8 cellular contexts compared by ENCODE assay signal in the genomic region with DNA sequence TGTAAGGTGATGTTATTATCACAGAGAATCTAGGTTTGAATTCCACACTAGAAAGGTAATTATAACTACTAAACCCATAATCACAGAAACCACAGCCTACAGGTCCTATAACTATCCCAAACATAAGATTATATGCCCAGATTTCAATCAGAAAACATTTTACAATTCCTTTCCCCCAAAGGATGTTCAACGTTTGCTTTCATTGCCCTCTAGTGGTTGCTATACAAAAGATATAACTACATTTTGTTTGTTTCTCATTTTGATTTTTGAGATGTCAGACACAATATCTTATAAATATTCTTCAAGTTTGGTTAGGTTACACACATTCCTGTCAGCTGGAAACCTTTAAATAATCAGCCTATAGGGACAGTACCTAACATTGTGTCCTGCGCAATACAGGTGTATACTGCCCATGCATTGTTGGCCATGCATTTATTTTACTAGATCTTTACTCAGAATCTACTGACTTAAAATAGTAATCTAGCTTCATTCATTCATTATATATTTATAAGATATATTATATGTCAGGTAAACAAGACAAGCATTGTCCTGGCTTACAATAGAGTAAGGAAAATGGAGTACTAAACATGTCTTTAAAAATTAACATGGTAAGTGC.
DNase-seq lines count a peak whose midpoint lies in the region; ATAC-seq and TF ChIP-seq lines count a peak whose summit lies in the region.

No MANE protein-coding gene starts in this region.

- no TSS peak for BruUV-seq in PC-3 (replicated peaks; lab: Mats Ljungman, UMichigan)

- H3K27me3 ChIP-seq in PC-3 (ENCODE audit: low read length) (peaks cover 25% of the 10 kb centered on the region), esophagus squamous epithelium (no peaks in the 10 kb centered on the region), tibial artery (no peaks in the 10 kb centered on the region)

- H3K4me2 ChIP-seq in PC-3 (ENCODE audit: low read length) = no peak overlapping the region

- POLR2A ChIA-PET in PC-3 (lab: Charles Lee; ENCODE audit: unreplicated experiment) = no interaction called here

- ATAC-seq in PC-3 (no peak), GM21390 (IDR thresholded peaks at IDR 0.05; ENCODE audit: unreplicated experiment) (no peak), HG02678 (IDR thresholded peaks at IDR 0.05; ENCODE audit: unreplicated experiment) (no peak)
- no peak for ATAC-seq in activated CD4-positive, CD25-positive, alpha-beta regulatory T cell treated with anti-CD3 and anti-CD28 coated beads, Interleukin-2, amount 50 U/mL, for 24 hours

- intact Hi-C loops in PC-3 (cut with micrococcal nuclease) (loop anchor here (2.0 to 10.0 kb wide), 3 partner anchors 568 to 1102 kb away; no protein-coding TSS in a partner anchor), esophagus squamous epithelium (cut with DNase I) (loop anchor here (10.0 kb wide), 1 partner anchor 522 kb away; no protein-coding TSS in a partner anchor), tibial artery (cut with DNase I; ENCODE audit: low total_unique reads) (loop anchor here (10.0 kb wide), 1 partner anchor 522 kb away; no protein-coding TSS in a partner anchor)

- H4K20me1 ChIP-seq in PC-3 (ENCODE audit: low read length) = no peaks in the 10 kb centered on the region

- no peak overlapping the region for H2AFZ ChIP-seq in PC-3 (ENCODE audit: low read length)

- peaks cover 5% of the 10 kb centered on the region; the same call in 1 of the 2 replicates for H3K4me1 ChIP-seq in PC-3 (ENCODE audit: insufficient read depth, low read length)
- no peaks in the 10 kb centered on the region for H3K4me1 ChIP-seq in esophagus squamous epithelium
- no peaks in the 10 kb centered on the region for H3K4me1 ChIP-seq in tibial artery

- DNase-seq in ACHN = peak; percentile 20
- DNase-seq in GM13977 (ENCODE audit: low spot score) = peak; percentile 12
- DNase-seq in PC-3 = peak; percentile 56
- DNase-seq in esophagus squamous epithelium (lab: John Stamatoyannopoulos, UW) = no peak
- no peak for DNase-seq in tibial artery

- H3K9me3 ChIP-seq in PC-3 (ENCODE audit: low read length) (no peaks in the 10 kb centered on the region), esophagus squamous epithelium (no peaks in the 10 kb centered on the region), tibial artery (no peaks in the 10 kb centered on the region)

- H3K27ac ChIP-seq in PC-3 (ENCODE audit: low read length) (no peak overlapping the region), esophagus squamous epithelium (no peak overlapping the region), tibial artery (no peak overlapping the region)

- H3K4me3 ChIP-seq in PC-3 (ENCODE audit: low read length) (no peak overlapping the region), esophagus squamous epithelium (no peak overlapping the region), tibial artery (no peak overlapping the region)

- no peaks in the 10 kb centered on the region for H3K79me2 ChIP-seq in PC-3 (ENCODE audit: low read length)

- CTCF ChIA-PET in PC-3 (lab: Charles Lee) = interaction anchor here (1.2 kb wide), 1 partner anchor 524 kb away, joined by 7 read pairs; no protein-coding TSS in a partner anchor

- in situ Hi-C loops in ACHN (cut with HindIII; ENCODE audit: low pct_ligation_motif_present, low pct_unique_long_range_greater_than_20kb, low sequenced_read_pairs) (no loop called here), GM13977 (cut with MboI; ENCODE audit: low pct_unique_long_range_greater_than_20kb, low sequenced_read_pairs, unreplicated experiment) (loop anchor here (10.0 to 25.0 kb wide), 3 partner anchors 572 to 1104 kb away; no protein-coding TSS in a partner anchor)

- no peaks in the 10 kb centered on the region for H3F3A ChIP-seq in PC-3 (ENCODE audit: low read length, unreplicated experiment)

- H3K36me3 ChIP-seq in PC-3 (ENCODE audit: low read depth, low read length) (no peaks in the 10 kb centered on the region), esophagus squamous epithelium (no peaks in the 10 kb centered on the region), tibial artery (no peaks in the 10 kb centered on the region)

- TF ChIP-seq CTCF in GM13977 (IDR thresholded peaks at IDR 0.05; ENCODE audit: extremely low read depth, insufficient read depth, missing control alignments) (peak; percentile 66), PC-3 (conservative IDR thresholded peaks at IDR 0.05; ENCODE audit: low read depth, low read length) (peak; percentile 85), esophagus squamous epithelium (IDR thresholded peaks at IDR 0.05) (peak in 4 of 6 experiments; percentile 34 to 64 (median 54)), tibial artery (IDR thresholded peaks at IDR 0.05) (peak; percentile 27 to 35)

- WGBS in esophagus squamous epithelium, 2 donors = 44 to 48% methylated on average over 2 of the region's 2 CpGs

- TF ChIP-seq POLR2A in esophagus squamous epithelium (IDR thresholded peaks at IDR 0.05) = no peak

- H3K9me2 ChIP-seq in PC-3 (replicated peaks; ENCODE audit: low read length) = no peaks in the 10 kb centered on the region

- no peak overlapping the region for H3K9ac ChIP-seq in PC-3 (ENCODE audit: low read length)

Comparison
In these comparisons a context has a peak if more than half of its experiments do, and no peak if none do; other contexts are left out.
1. DNase-seq: peak in ACHN (single experiment), GM13977 (single experiment) and PC-3 (single experiment); none in esophagus squamous epithelium (single experiment) and tibial artery (0 of 2).
2. CTCF ChIP-seq: peak in every context shown above with its lines; median percentile 85 in PC-3; 66 in GM13977; 54 in esophagus squamous epithelium; 31 in tibial artery.